Comparison of ENCODE assay signal across 30 cellular contexts in the genomic region with DNA sequence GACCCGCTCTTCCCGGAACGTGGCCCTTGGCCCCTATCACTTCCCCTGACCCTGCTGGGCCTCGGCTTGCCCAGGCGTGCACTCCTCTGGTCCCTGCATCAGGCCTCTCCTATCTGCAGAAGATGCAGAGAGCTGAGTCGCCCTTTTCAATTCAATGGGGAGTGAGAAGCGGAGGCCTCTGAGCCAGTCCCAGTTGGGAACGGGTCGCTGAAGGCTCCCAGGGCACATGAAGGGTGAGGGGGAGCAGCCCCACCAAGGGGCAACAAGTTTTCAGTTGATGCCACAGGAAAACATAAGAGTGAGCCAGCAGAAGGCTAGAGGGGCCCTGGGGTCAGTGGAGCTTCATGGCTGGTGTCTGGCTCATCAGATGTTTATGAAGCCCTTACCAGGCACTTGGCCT. TPM values are rescaled to one million over a fixed set of nuclear protein-coding genes. Genes with fewer than 3 reads are reported as not detected.
DNase-seq lines count a peak whose midpoint lies in the region; ATAC-seq and TF ChIP-seq lines count a peak whose summit lies in the region.
"Had no signal": no experiment of that assay in that cellular context is flagged by ENCODE, and none has a peak within 500 bp of the region (broad histone marks: within the 10 kb centered on the region; RNA-seq: fewer than 3 reads in every experiment).

No MANE protein-coding gene starts in this region.

- H3K27ac ChIP-seq in right cardiac atrium (ENCODE audit: low read length) (no peak overlapping the region), adrenal gland (no peak overlapping the region), osteoblast (ENCODE audit: low read depth, low read length) (no peak overlapping the region), upper lobe of right lung (no peak overlapping the region)
- H3K27ac ChIP-seq: cardiac muscle cell, neural progenitor cell, PC-9, upper lobe of left lung had no signal

- H2AFZ ChIP-seq in osteoblast (ENCODE audit: low read length): no peak overlapping the region
- H2AFZ ChIP-seq: neural progenitor cell, PC-9 had no signal

- no peaks in the 10 kb centered on the region for H4K20me1 ChIP-seq in osteoblast (ENCODE audit: insufficient read depth, low read length)

- H3K36me3 ChIP-seq in adrenal gland (replicated peaks in 1 of 2): no peaks in the 10 kb centered on the region
- no peaks in the 10 kb centered on the region for H3K36me3 ChIP-seq in osteoblast (ENCODE audit: insufficient read depth, low read length)
- no peaks in the 10 kb centered on the region for H3K36me3 ChIP-seq in upper lobe of right lung
- H3K36me3 ChIP-seq: cardiac muscle cell, neural progenitor cell, upper lobe of left lung had no signal

- H3K4me3 ChIP-seq in right cardiac atrium (ENCODE audit: low read length): no peak overlapping the region
- no peak overlapping the region for H3K4me3 ChIP-seq in adrenal gland
- no peak overlapping the region for H3K4me3 ChIP-seq in osteoblast (ENCODE audit: insufficient read depth, low read length)
- H3K4me3 ChIP-seq in upper lobe of right lung: no peak overlapping the region
- H3K4me3 ChIP-seq: cardiac muscle cell, neural progenitor cell, PC-9, upper lobe of left lung had no signal

- no peaks in the 10 kb centered on the region for H3K79me2 ChIP-seq in osteoblast (ENCODE audit: insufficient read depth, low read length)

- TF ChIP-seq POLR2A in adrenal gland (IDR thresholded peaks at IDR 0.05): no peak

- H3K4me1 ChIP-seq in right cardiac atrium (ENCODE audit: control insufficient read depth, insufficient read depth, low read length) (no peaks in the 10 kb centered on the region), adrenal gland (replicated peaks in 1 of 2) (no peaks in the 10 kb centered on the region), osteoblast (ENCODE audit: insufficient read depth, low read length) (no peaks in the 10 kb centered on the region), upper lobe of right lung (no peaks in the 10 kb centered on the region)

- no peak overlapping the region for H3K4me2 ChIP-seq in osteoblast (ENCODE audit: insufficient read depth, low read length)
- H3K4me2 ChIP-seq: neural progenitor cell, PC-9 had no signal

- H3K9me3 ChIP-seq in right cardiac atrium (ENCODE audit: control insufficient read depth, low read length) (no peaks in the 10 kb centered on the region), adrenal gland (replicated peaks in 1 of 3) (no peaks in the 10 kb centered on the region), osteoblast (ENCODE audit: low read depth, low read length) (peaks cover 4% of the 10 kb centered on the region), upper lobe of right lung (no peaks in the 10 kb centered on the region)
- H3K9me3 ChIP-seq: Caco-2, upper lobe of left lung had no signal

- ATAC-seq in Right ventricle myocardium superior (ENCODE audit: poor library complexity) (no peak), right cardiac atrium (no peak), upper lobe of right lung (no peak)
- ATAC-seq: activated naive CD4-positive, alpha-beta T cell treated with anti-CD3 and anti-CD28 coated beads, Interleukin-2, amount 50 U/mL, for 72 hours; effector memory CD8-positive, alpha-beta T cell had no signal

- 85% methylated on average over 9 of the region's 9 CpGs for WGBS in right cardiac atrium
- 85 to 94% (median 87%) methylated on average over 8 to 9 of the region's 9 CpGs for WGBS in adrenal gland, 4 donors

- DNase-seq in Right ventricle myocardium superior: peak; percentile 21
- DNase-seq in right cardiac atrium: no peak
- peak in 4 of 7 donors; percentile 2 to 20 (median 6) for DNase-seq in adrenal gland
- peak; percentile 66 for DNase-seq in osteoblast (ENCODE audit: insufficient read length, low spot score, missing footprints)
- DNase-seq in upper lobe of right lung: peak; percentile 29
- DNase-seq in dermis blood vessel endothelial cell: no peak
- DNase-seq in AML-193 (lab: John Stamatoyannopoulos, UW): no peak
- DNase-seq: activated CD4-positive, alpha-beta T cell treated with anti-CD3 and anti-CD28 coated beads for 4 hours; cortex of kidney; effector memory CD8-positive, alpha-beta T cell; erythroblast; IMR-90; mesenchymal stem cell; MV-4-11; NCI-H1436; NCI-H2081; NCI-H2227 treated with DMSO at 0.1 percent for 48 hours; PC-9; SHP77; stimulated activated CD4-positive, alpha-beta T cell treated with anti-CD3 and anti-CD28 coated beads, Interleukin-15, amount 100 ng/mL, for 24 hours; stimulated activated CD4-positive, alpha-beta T cell treated with anti-CD3 and anti-CD28 coated beads, Interleukin-4, amount 100 ng/mL, for 4 hours had no signal

- no peaks in the 10 kb centered on the region for H3K27me3 ChIP-seq in right cardiac atrium (ENCODE audit: control insufficient read depth, insufficient read depth)
- H3K27me3 ChIP-seq in adrenal gland: no peaks in the 10 kb centered on the region
- peaks cover 7% of the 10 kb centered on the region for H3K27me3 ChIP-seq in osteoblast (ENCODE audit: insufficient read depth, low read length)
- no peaks in the 10 kb centered on the region for H3K27me3 ChIP-seq in upper lobe of right lung
- H3K27me3 ChIP-seq: cardiac muscle cell, neural progenitor cell, upper lobe of left lung had no signal

- no peak for TF ChIP-seq CTCF in adrenal gland (IDR thresholded peaks at IDR 0.05)
- TF ChIP-seq CTCF in osteoblast (IDR thresholded peaks at IDR 0.05; ENCODE audit: extremely low read depth, low read depth, low read length): no peak
- no peak for TF ChIP-seq CTCF in upper lobe of right lung (IDR thresholded peaks at IDR 0.05)

- intact Hi-C loops in Right ventricle myocardium superior (cut with DNase I): no loop called here
- intact Hi-C loops in right cardiac atrium (cut with DNase I): no loop called here
- intact Hi-C loops in adrenal gland (cut with DNase I): no loop called here
- intact Hi-C loops in upper lobe of right lung (cut with DNase I): no loop called here

RNA-seq across cellular contexts. Expression of a gene that starts 17.1 kb away (rescaled TPM):
- total RNA-seq in Right ventricle myocardium superior (not detected), right cardiac atrium (not detected), adrenal gland (not detected), osteoblast (not detected in 2 replicates), upper lobe of right lung (0.14 TPM), dermis blood vessel endothelial cell (not detected in 2 replicates)
- polyA plus RNA-seq in right cardiac atrium (not detected), adrenal gland (under 1 TPM in 2 of 3 donors, not detected in 1; 0.03 to 0.08 TPM)
- total RNA-seq: activated naive CD4-positive, alpha-beta T cell treated with anti-CD3 and anti-CD28 coated beads, Interleukin-2, amount 50 U/mL, for 72 hours; astrocyte; IMR-90; LHCN-M2; T-helper 2 cell treated with Interferon-gamma antibody and Interleukin-4, amounts not matched to agents 100 ng/mL and 5 ng/mL, for 36 hours had no signal
- polyA plus RNA-seq: CD14-positive monocyte, IMR-90 had no signal

Comparison
In these comparisons a context has a peak if more than half of its experiments do, and no peak if none do; other contexts are left out.
1. DNase-seq: peak in Right ventricle myocardium superior (single experiment), adrenal gland (4 of 7), osteoblast (single experiment) and upper lobe of right lung (single experiment); none in right cardiac atrium (0 of 3), dermis blood vessel endothelial cell (single experiment) and AML-193 (0 of 2).